In genomic region chr11:32062540-32062939, GRCh38 we compare ENCODE assay signal across 29 cellular contexts.
"Had no signal": no experiment of that assay in that cellular context is flagged by ENCODE, and none has a peak within 500 bp of the region (broad histone marks: within the 10 kb centered on the region; RNA-seq: fewer than 3 reads in every experiment).

No MANE protein-coding gene starts in this region.

- H3K4me3 Mint-ChIP-seq: activated CD4-positive, alpha-beta memory T cell treated with anti-CD3 and anti-CD28 coated beads, Interleukin-2, amount 10 ng/mL, durations not matched to agents 7 days and 5 days; activated CD8-positive, alpha-beta memory T cell treated with anti-CD3 and anti-CD28 coated beads, Interleukin-2, amount 10 ng/mL, durations not matched to agents 7 days and 5 days; activated naive CD4-positive, alpha-beta T cell treated with anti-CD3 and anti-CD28 coated beads, Interleukin-2, amount 50 U/mL, for 24 hours; activated naive CD8-positive, alpha-beta T cell treated with anti-CD3 and anti-CD28 coated beads, Interleukin-2, amount 10 ng/mL, durations not matched to agents 7 days and 5 days; activated T-cell treated with anti-CD3 and anti-CD28 coated beads, Interleukin-2, amount 50 U/mL, for 72 hours; activated T-helper 17 cell treated with anti-CD3 and anti-CD28 coated beads, Interleukin-2, amount 50 U/mL, for 72 hours; central memory CD8-positive, alpha-beta T cell had no signal

- H3K36me3 Mint-ChIP-seq: activated CD8-positive, alpha-beta memory T cell treated with anti-CD3 and anti-CD28 coated beads, Interleukin-2, amount 10 ng/mL, durations not matched to agents 7 days and 5 days; activated naive CD4-positive, alpha-beta T cell treated with anti-CD3 and anti-CD28 coated beads, Interleukin-2, amount 50 U/mL, for 24 hours; activated naive CD8-positive, alpha-beta T cell treated with anti-CD3 and anti-CD28 coated beads, Interleukin-2, amount 10 ng/mL, durations not matched to agents 7 days and 5 days had no signal

- H3K27ac Mint-ChIP-seq: activated CD4-positive, alpha-beta memory T cell treated with anti-CD3 and anti-CD28 coated beads, Interleukin-2, amount 10 ng/mL, durations not matched to agents 7 days and 5 days; activated CD8-positive, alpha-beta memory T cell treated with anti-CD3 and anti-CD28 coated beads, Interleukin-2, amount 10 ng/mL, durations not matched to agents 7 days and 5 days; activated naive CD4-positive, alpha-beta T cell treated with anti-CD3 and anti-CD28 coated beads, Interleukin-2, amount 50 U/mL, for 24 hours; activated naive CD8-positive, alpha-beta T cell treated with anti-CD3 and anti-CD28 coated beads, Interleukin-2, amount 10 ng/mL, durations not matched to agents 7 days and 5 days; activated T-cell treated with anti-CD3 and anti-CD28 coated beads, Interleukin-2, amount 50 U/mL, for 72 hours; activated T-helper 17 cell treated with anti-CD3 and anti-CD28 coated beads, Interleukin-2, amount 50 U/mL, for 72 hours had no signal

- H3K9me3 Mint-ChIP-seq: activated CD4-positive, alpha-beta memory T cell treated with anti-CD3 and anti-CD28 coated beads, Interleukin-2, amount 10 ng/mL, durations not matched to agents 7 days and 5 days; activated naive CD4-positive, alpha-beta T cell treated with anti-CD3 and anti-CD28 coated beads, Interleukin-2, amount 50 U/mL, for 24 hours; activated naive CD8-positive, alpha-beta T cell treated with anti-CD3 and anti-CD28 coated beads, Interleukin-2, amount 10 ng/mL, durations not matched to agents 7 days and 5 days; activated T-cell treated with anti-CD3 and anti-CD28 coated beads, Interleukin-2, amount 50 U/mL, for 72 hours; activated T-helper 17 cell treated with anti-CD3 and anti-CD28 coated beads, Interleukin-2, amount 50 U/mL, for 72 hours; central memory CD8-positive, alpha-beta T cell had no signal

- DNase-seq: activated CD4-positive, alpha-beta memory T cell treated with anti-CD3 and anti-CD28 coated beads, Interleukin-2, amount 10 ng/mL, durations not matched to agents 7 days and 5 days; activated CD4-positive, alpha-beta T cell treated with anti-CD3 and anti-CD28 coated beads for 1 hour; activated CD4-positive, alpha-beta T cell treated with anti-CD3 and anti-CD28 coated beads for 48 hours; activated CD4-positive, CD25-positive, alpha-beta regulatory T cell; activated CD8-positive, alpha-beta memory T cell treated with anti-CD3 and anti-CD28 coated beads for 24 hours; activated CD8-positive, alpha-beta memory T cell treated with anti-CD3 and anti-CD28 coated beads, Interleukin-2, amount 10 ng/mL, durations not matched to agents 7 days and 5 days; activated CD8-positive, alpha-beta memory T cell treated with anti-CD3 and anti-CD28 coated beads, Interleukin-2, amount 50 U/mL, for 48 hours; activated effector memory CD4-positive, alpha-beta T cell treated with anti-CD3 and anti-CD28 coated beads, Interleukin-2, amount 50 U/mL, for 16 hours; activated naive CD4-positive, alpha-beta T cell treated with Interleukin-2 at 50 U/mL for 16 hours; activated naive CD8-positive, alpha-beta T cell treated with anti-CD3 and anti-CD28 coated beads, Interleukin-2, amount 10 ng/mL, durations not matched to agents 7 days and 5 days; activated T-cell treated with anti-CD3 and anti-CD28 coated beads, Interleukin-2, amount 50 U/mL, for 72 hours; NCI-H1092 treated with DMSO at 0.1 percent for 48 hours; NCI-H1417; NCI-H146; NCI-H1930; NCI-H2081 treated with DMSO at 0.1 percent for 48 hours; NCI-H226; NCI-H446 treated with DMSO at 0.1 percent for 48 hours; NCI-H524; NCI-H69; NCI-H82; NK-92 treated with Interleukin-12 subunit alpha and Interleukin-12 subunit beta, amount 100 ng/mL, for 24 hours; PC-3; SW 1271; T1000; WERI-Rb-1 had no signal

- H3K4me1 Mint-ChIP-seq: activated CD4-positive, alpha-beta memory T cell treated with anti-CD3 and anti-CD28 coated beads, Interleukin-2, amount 10 ng/mL, durations not matched to agents 7 days and 5 days; activated CD8-positive, alpha-beta memory T cell treated with anti-CD3 and anti-CD28 coated beads, Interleukin-2, amount 10 ng/mL, durations not matched to agents 7 days and 5 days; activated naive CD4-positive, alpha-beta T cell treated with anti-CD3 and anti-CD28 coated beads, Interleukin-2, amount 50 U/mL, for 24 hours; activated naive CD8-positive, alpha-beta T cell treated with anti-CD3 and anti-CD28 coated beads, Interleukin-2, amount 10 ng/mL, durations not matched to agents 7 days and 5 days; activated T-helper 17 cell treated with anti-CD3 and anti-CD28 coated beads, Interleukin-2, amount 50 U/mL, for 72 hours had no signal
